6 cellular contexts compared by ENCODE assay signal in the genomic region with DNA sequence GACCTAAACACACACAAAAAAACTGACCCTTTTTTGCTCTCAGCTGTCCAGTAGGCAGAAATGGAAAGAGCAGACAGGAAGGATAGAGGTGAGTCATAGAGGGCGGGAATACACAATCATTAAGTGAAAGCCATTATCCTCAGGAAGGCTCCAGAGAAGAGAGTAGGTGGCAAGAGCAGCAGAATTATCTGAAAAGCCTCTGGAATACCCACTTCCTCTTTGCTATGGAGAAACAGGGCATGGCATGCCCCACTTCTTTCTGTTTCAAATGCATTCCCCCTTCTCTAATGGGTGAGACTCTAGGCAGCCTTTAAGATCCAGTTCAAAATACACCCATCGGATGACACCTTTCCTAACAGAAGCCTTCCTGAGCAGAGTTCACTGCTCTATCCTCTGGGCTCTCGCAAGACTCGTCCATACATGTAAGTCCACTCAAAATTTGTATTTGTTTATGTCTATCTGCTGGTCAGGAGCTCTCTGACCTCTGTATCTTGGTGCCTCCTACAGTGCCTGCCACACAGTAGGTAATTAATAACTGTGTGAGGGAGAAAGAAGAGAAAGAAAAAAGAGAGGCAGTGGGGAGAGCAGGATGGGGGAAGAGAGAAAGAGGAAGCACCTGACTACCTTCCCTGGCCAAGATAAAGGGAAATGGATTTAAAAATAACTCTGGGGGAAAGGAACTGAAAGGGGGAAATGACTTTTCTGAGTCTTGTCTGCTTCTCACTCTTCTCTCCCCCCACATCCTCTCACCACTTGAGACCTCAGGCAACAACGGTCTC. TPM values are rescaled to one million over a fixed set of nuclear protein-coding genes. Genes with fewer than 3 reads are reported as not detected.
DNase-seq lines count a peak whose midpoint lies in the region; ATAC-seq lines count a peak whose summit lies in the region.

No MANE protein-coding gene starts in this region.

- peak overlapping the region; percentile 17 for H3K4me3 Mint-ChIP-seq in activated CD4-positive, alpha-beta T cell treated with anti-CD3 and anti-CD28 coated beads, Interleukin-2, amount 10 ng/mL, durations not matched to agents 7 days and 5 days
- H3K4me3 Mint-ChIP-seq in activated naive CD8-positive, alpha-beta T cell: peak overlapping the region; percentile 65
- H3K4me3 Mint-ChIP-seq in natural killer cell treated with Interleukin-12 subunit alpha and Interleukin-12 subunit beta and Interleukin-15 and Interleukin-18, amount 100 ng/mL, for 72 hours: peak overlapping the region; percentile 71

- CTCF ChIA-PET in activated CD4-positive, alpha-beta T cell treated with anti-CD3 and anti-CD28 coated beads, Interleukin-2, amount 10 ng/mL, durations not matched to agents 7 days and 5 days (lab: Charles Lee): interaction anchor here (1.0 to 2.4 kb wide), 5 partner anchors 8 to 39 kb away, joined by 3 to 7 read pairs (median 3); partner anchors contain the start of gene TEP1

- DNase-seq in activated CD4-positive, alpha-beta T cell treated with anti-CD3 and anti-CD28 coated beads, Interleukin-2, amount 10 ng/mL, durations not matched to agents 7 days and 5 days: no peak
- no peak for DNase-seq in activated CD4-positive, alpha-beta T cell treated with anti-CD3 and anti-CD28 coated beads for 1 hour
- DNase-seq in natural killer cell treated with Interleukin-12 subunit alpha and Interleukin-12 subunit beta and Interleukin-15 and Interleukin-18, amount 100 ng/mL, for 72 hours (ENCODE audit: low spot score): no peak
- DNase-seq in superior temporal gyrus (ENCODE audit: extremely low spot score): no peak

- POLR2A ChIA-PET in activated CD4-positive, alpha-beta T cell treated with anti-CD3 and anti-CD28 coated beads, Interleukin-2, amount 10 ng/mL, durations not matched to agents 7 days and 5 days (lab: Charles Lee): interaction anchor here (0.7 kb wide), 1 partner anchor 354 kb away, joined by 3 read pairs; the partner anchor contains the start of gene RNASE6

- no peaks in the 10 kb centered on the region for H3K27me3 Mint-ChIP-seq in activated CD4-positive, alpha-beta T cell treated with anti-CD3 and anti-CD28 coated beads, Interleukin-2, amount 10 ng/mL, durations not matched to agents 7 days and 5 days
- H3K27me3 Mint-ChIP-seq in activated naive CD8-positive, alpha-beta T cell: no peaks in the 10 kb centered on the region
- H3K27me3 Mint-ChIP-seq in natural killer cell treated with Interleukin-12 subunit alpha and Interleukin-12 subunit beta and Interleukin-15 and Interleukin-18, amount 100 ng/mL, for 72 hours: no peaks in the 10 kb centered on the region

- H3K27ac Mint-ChIP-seq in activated CD4-positive, alpha-beta T cell treated with anti-CD3 and anti-CD28 coated beads, Interleukin-2, amount 10 ng/mL, durations not matched to agents 7 days and 5 days: peak overlapping the region; percentile 84
- H3K27ac Mint-ChIP-seq in activated naive CD8-positive, alpha-beta T cell: peak overlapping the region; percentile 86
- H3K27ac Mint-ChIP-seq in natural killer cell treated with Interleukin-12 subunit alpha and Interleukin-12 subunit beta and Interleukin-15 and Interleukin-18, amount 100 ng/mL, for 72 hours: peak overlapping the region; percentile 82 to 85

- peaks cover 32% of the 10 kb centered on the region for H3K4me1 Mint-ChIP-seq in activated CD4-positive, alpha-beta T cell treated with anti-CD3 and anti-CD28 coated beads, Interleukin-2, amount 10 ng/mL, durations not matched to agents 7 days and 5 days
- H3K4me1 Mint-ChIP-seq in activated naive CD8-positive, alpha-beta T cell (ENCODE audit: low read depth): peaks cover 38% of the 10 kb centered on the region
- peaks cover 22% of the 10 kb centered on the region in 2 donors for H3K4me1 Mint-ChIP-seq in natural killer cell treated with Interleukin-12 subunit alpha and Interleukin-12 subunit beta and Interleukin-15 and Interleukin-18, amount 100 ng/mL, for 72 hours (ENCODE audit: low read depth in 2 of 2)

- ATAC-seq in HG03469 (IDR thresholded peaks at IDR 0.05; ENCODE audit: unreplicated experiment): peak; percentile 56
- ATAC-seq in natural killer cell treated with Interleukin-12 subunit alpha and Interleukin-12 subunit beta and Interleukin-15 and Interleukin-18, amount 100 ng/mL, for 72 hours: peak; percentile 40 to 73

- H3K9me3 Mint-ChIP-seq in activated CD4-positive, alpha-beta T cell treated with anti-CD3 and anti-CD28 coated beads, Interleukin-2, amount 10 ng/mL, durations not matched to agents 7 days and 5 days: no peaks in the 10 kb centered on the region
- no peaks in the 10 kb centered on the region for H3K9me3 Mint-ChIP-seq in activated naive CD8-positive, alpha-beta T cell (ENCODE audit: low read depth)
- no peaks in the 10 kb centered on the region for H3K9me3 Mint-ChIP-seq in natural killer cell treated with Interleukin-12 subunit alpha and Interleukin-12 subunit beta and Interleukin-15 and Interleukin-18, amount 100 ng/mL, for 72 hours

- H3K36me3 Mint-ChIP-seq in activated CD4-positive, alpha-beta T cell treated with anti-CD3 and anti-CD28 coated beads, Interleukin-2, amount 10 ng/mL, durations not matched to agents 7 days and 5 days (ENCODE audit: low read depth): no peaks in the 10 kb centered on the region
- no peaks in the 10 kb centered on the region for H3K36me3 Mint-ChIP-seq in activated naive CD8-positive, alpha-beta T cell
- H3K36me3 Mint-ChIP-seq in natural killer cell treated with Interleukin-12 subunit alpha and Interleukin-12 subunit beta and Interleukin-15 and Interleukin-18, amount 100 ng/mL, for 72 hours: no peaks in the 10 kb centered on the region

RNA-seq across cellular contexts. Expression of gene KLHL33, which starts 8.5 kb away (rescaled TPM):
- under 1 TPM; 0.15 to 0.17 TPM for total RNA-seq in activated CD4-positive, alpha-beta T cell treated with anti-CD3 and anti-CD28 coated beads, Interleukin-2, amount 10 ng/mL, durations not matched to agents 7 days and 5 days
- total RNA-seq in natural killer cell treated with Interleukin-12 subunit alpha and Interleukin-12 subunit beta and Interleukin-15 and Interleukin-18, amount 100 ng/mL, for 72 hours: under 1 TPM; 0.22 to 0.43 TPM

RNA-seq across cellular contexts. Expression of gene TEP1, which starts 14.1 kb away (rescaled TPM):
- total RNA-seq in activated CD4-positive, alpha-beta T cell treated with anti-CD3 and anti-CD28 coated beads, Interleukin-2, amount 10 ng/mL, durations not matched to agents 7 days and 5 days: 10 to 100 TPM; 38.1 to 42.9 TPM
- total RNA-seq in natural killer cell treated with Interleukin-12 subunit alpha and Interleukin-12 subunit beta and Interleukin-15 and Interleukin-18, amount 100 ng/mL, for 72 hours: 10 to 100 TPM; 38.2 to 47.6 TPM

RNA-seq across cellular contexts. Expression of gene OSGEP, which starts 27.2 kb away (rescaled TPM):
- total RNA-seq in activated CD4-positive, alpha-beta T cell treated with anti-CD3 and anti-CD28 coated beads, Interleukin-2, amount 10 ng/mL, durations not matched to agents 7 days and 5 days: 10 to 100 TPM; 58.5 to 59.8 TPM
- 10 to 100 TPM; 43.1 to 78.0 TPM for total RNA-seq in natural killer cell treated with Interleukin-12 subunit alpha and Interleukin-12 subunit beta and Interleukin-15 and Interleukin-18, amount 100 ng/mL, for 72 hours

RNA-seq across cellular contexts. Expression of gene APEX1, which starts 27.6 kb away (rescaled TPM):
- 100 to 1,000 TPM; 131 to 144 TPM for total RNA-seq in activated CD4-positive, alpha-beta T cell treated with anti-CD3 and anti-CD28 coated beads, Interleukin-2, amount 10 ng/mL, durations not matched to agents 7 days and 5 days
- 100 to 1,000 TPM; 130 to 151 TPM for total RNA-seq in natural killer cell treated with Interleukin-12 subunit alpha and Interleukin-12 subunit beta and Interleukin-15 and Interleukin-18, amount 100 ng/mL, for 72 hours

RNA-seq across cellular contexts. Expression of gene PIP4P1, which starts 33.8 kb away (rescaled TPM):
- 10 to 100 TPM; 33.9 to 40.8 TPM for total RNA-seq in activated CD4-positive, alpha-beta T cell treated with anti-CD3 and anti-CD28 coated beads, Interleukin-2, amount 10 ng/mL, durations not matched to agents 7 days and 5 days
- total RNA-seq in natural killer cell treated with Interleukin-12 subunit alpha and Interleukin-12 subunit beta and Interleukin-15 and Interleukin-18, amount 100 ng/mL, for 72 hours: 10 to 100 TPM; 33.3 to 34.5 TPM

Comparison
In these comparisons a context has a peak if more than half of its experiments do, and no peak if none do; other contexts are left out.
1. H3K4me3 Mint-ChIP-seq: peak in every context shown above with its lines; median percentile 71 in natural killer cell treated with Interleukin-12 subunit alpha and Interleukin-12 subunit beta and Interleukin-15 and Interleukin-18, amount 100 ng/mL, for 72 hours; 65 in activated naive CD8-positive, alpha-beta T cell; 17 in activated CD4-positive, alpha-beta T cell treated with anti-CD3 and anti-CD28 coated beads, Interleukin-2, amount 10 ng/mL, durations not matched to agents 7 days and 5 days.